ENCODE assay signal across 8 cellular contexts in the genomic region with DNA sequence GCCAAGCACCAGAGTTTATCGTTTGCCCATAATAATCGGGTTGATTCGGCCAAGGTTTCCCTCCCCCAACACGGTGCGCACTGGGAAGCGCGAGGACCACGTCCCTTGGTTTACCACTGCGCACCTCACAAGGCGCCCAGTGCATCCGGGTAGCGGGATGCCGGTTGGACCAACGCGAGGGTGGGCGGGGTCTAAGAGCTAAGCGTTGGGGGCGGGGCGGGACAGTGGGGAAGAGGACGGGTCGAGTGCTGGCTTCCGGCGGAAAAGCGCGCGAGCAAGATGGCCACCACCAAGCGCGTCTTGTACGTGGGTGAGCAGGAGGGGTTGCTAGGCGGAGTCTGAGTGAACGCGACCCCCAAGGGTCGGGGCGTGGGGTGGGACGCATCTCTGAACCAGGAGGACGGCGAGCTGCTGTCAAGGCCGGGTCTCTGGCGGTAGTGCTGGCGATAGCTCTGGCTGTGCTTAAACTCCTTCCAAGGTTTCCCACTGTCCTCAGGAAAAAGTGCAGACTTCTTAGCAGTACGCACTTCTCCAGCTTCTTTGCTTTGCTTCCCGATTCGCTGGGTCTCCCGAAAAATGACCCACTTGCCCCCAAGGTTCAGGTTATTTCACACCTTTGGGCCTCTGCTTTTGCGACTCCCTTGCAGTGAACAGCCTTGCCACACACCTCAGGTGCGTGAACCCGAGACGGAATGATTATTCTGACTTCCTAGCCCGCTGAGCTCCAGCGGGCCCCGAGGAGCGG. TPM values are rescaled to one million over a fixed set of nuclear protein-coding genes. Genes with fewer than 3 reads are reported as not detected.
DNase-seq lines count a peak whose midpoint lies in the region; ATAC-seq and TF ChIP-seq lines count a peak whose summit lies in the region.

Gene PPIE, plus strand, starts transcription at position 261 of the 745 bp plus-strand sequence. Its CDS starts 19 bp downstream, at position 280.

- H3K27me3 ChIP-seq in Panc1 (ENCODE audit: control insufficient read depth, insufficient read depth, low read length) (no peaks in the 10 kb centered on the region), esophagus (ENCODE audit: control insufficient read depth in 1 of 2, insufficient read depth in 2 of 2, low read length in 2 of 2) (no peaks in the 10 kb centered on the region), mucosa of stomach (ENCODE audit: control insufficient read depth, insufficient read depth, low read length) (peaks cover 10% of the 10 kb centered on the region)

- peak within 1 kb of the TSS; percentile 75 for H3K9ac ChIP-seq in mucosa of stomach (ENCODE audit: low read length)

- peaks cover 49% of the 10 kb centered on the region for H3K36me3 Mint-ChIP-seq in activated T-cell treated with anti-CD3 and anti-CD28 coated beads, Interleukin-2, amount 50 U/mL, for 24 hours (ENCODE audit: low read depth)

- intact Hi-C loops in Panc1 (cut with micrococcal nuclease; ENCODE audit: unreplicated experiment): no loop called here

- CTCF ChIA-PET in Panc1 (lab: Charles Lee): interaction anchor here (0.6 to 0.7 kb wide), 6 partner anchors 11 to 1614 kb away, joined by 3 to 6 read pairs (median 4); no protein-coding TSS in a partner anchor

- H3K27ac ChIP-seq in Panc1 (ENCODE audit: low read length) (peak within 1 kb of the TSS; percentile 95), esophagus (ENCODE audit: low read depth in 2 of 2, low read length in 1 of 2) (peak within 1 kb of the TSS; percentile 75 to 91)

- peaks cover 19% of the 10 kb centered on the region for H3K27me3 Mint-ChIP-seq in activated T-cell treated with anti-CD3 and anti-CD28 coated beads, Interleukin-2, amount 50 U/mL, for 24 hours

- peak; percentile 76 for ATAC-seq in GM21526 (IDR thresholded peaks at IDR 0.05; ENCODE audit: low FRiP score, unreplicated experiment)
- ATAC-seq in Panc1: peak; percentile 99

- peaks cover 5% of the 10 kb centered on the region for H3K4me1 ChIP-seq in Panc1 (ENCODE audit: control insufficient read depth, insufficient read depth, low read length)
- H3K4me1 ChIP-seq in esophagus (ENCODE audit: control insufficient read depth in 2 of 2, insufficient read depth in 2 of 2, low read length in 1 of 2): peaks cover 6 to 9% of the 10 kb centered on the region in 2 donors
- H3K4me1 ChIP-seq in mucosa of stomach (ENCODE audit: control insufficient read depth, insufficient read depth, low read length): peaks cover 9% of the 10 kb centered on the region

- BruUV-seq in Panc1 (replicated peaks; lab: Mats Ljungman, UMichigan): no TSS peak

- peak within 1 kb of the TSS; percentile 84 to 93 for H3K4me3 ChIP-seq in Panc1 (ENCODE audit: low read depth in 2 of 2, low read length in 2 of 2)
- H3K4me3 ChIP-seq in esophagus (ENCODE audit: low read depth in 1 of 2, low read length in 2 of 2): peak within 1 kb of the TSS; percentile 85 to 99
- H3K4me3 ChIP-seq in mucosa of stomach (ENCODE audit: low read length): peak within 1 kb of the TSS; percentile 78

- H3K9me3 Mint-ChIP-seq in activated T-cell treated with anti-CD3 and anti-CD28 coated beads, Interleukin-2, amount 50 U/mL, for 24 hours: no peaks in the 10 kb centered on the region

- no peaks in the 10 kb centered on the region for H3K9me3 ChIP-seq in Panc1 (ENCODE audit: control insufficient read depth, insufficient read depth, low read depth, low read length)
- no peaks in the 10 kb centered on the region for H3K9me3 ChIP-seq in esophagus (ENCODE audit: control insufficient read depth in 2 of 2, insufficient read depth in 1 of 2, low read depth in 1 of 2, low read length in 1 of 2)
- no peaks in the 10 kb centered on the region for H3K9me3 ChIP-seq in mucosa of stomach (ENCODE audit: control insufficient read depth, low read length)

- POLR2A ChIA-PET in Panc1 (lab: Charles Lee): interaction anchor here (0.5 to 0.7 kb wide), 10 partner anchors 11 to 301 kb away, joined by 3 to 9 read pairs (median 5); no protein-coding TSS in a partner anchor

- peak; percentile 95 for DNase-seq in CMK (ENCODE audit: low read depth)
- peak; percentile 85 for DNase-seq in KBM-7
- peak; percentile 61 for DNase-seq in Panc1 (ENCODE audit: low read depth, low spot score)
- peak; percentile 97 for DNase-seq in activated T-cell treated with anti-CD3 and anti-CD28 coated beads, Interleukin-2, amount 50 U/mL, for 24 hours
- DNase-seq in stimulated activated CD8-positive, alpha-beta memory T cell treated with anti-CD3 and anti-CD28 coated beads, Interleukin-4, amount 100 ng/mL, for 48 hours: peak; percentile 99

- H3K36me3 ChIP-seq in Panc1 (ENCODE audit: control insufficient read depth, insufficient read depth, low read length): peaks cover 6% of the 10 kb centered on the region
- peaks cover 10 to 15% of the 10 kb centered on the region in 2 donors for H3K36me3 ChIP-seq in esophagus (ENCODE audit: control insufficient read depth in 2 of 2, insufficient read depth in 2 of 2, low read length in 1 of 2)
- no peaks in the 10 kb centered on the region for H3K36me3 ChIP-seq in mucosa of stomach (ENCODE audit: control insufficient read depth, insufficient read depth, low read length)

- 1% methylated on average over 46 to 52 of the region's 52 CpGs for WGBS in esophagus, 2 donors

- peak within 1 kb of the TSS; percentile 97 for H3K4me3 Mint-ChIP-seq in activated T-cell treated with anti-CD3 and anti-CD28 coated beads, Interleukin-2, amount 50 U/mL, for 24 hours

- peaks cover 38% of the 10 kb centered on the region for H3K4me1 Mint-ChIP-seq in activated T-cell treated with anti-CD3 and anti-CD28 coated beads, Interleukin-2, amount 50 U/mL, for 24 hours (ENCODE audit: low read depth)

- H3K27ac Mint-ChIP-seq in activated T-cell treated with anti-CD3 and anti-CD28 coated beads, Interleukin-2, amount 50 U/mL, for 24 hours: peak within 1 kb of the TSS; percentile 95

- no peak for TF ChIP-seq CTCF in Panc1 (IDR thresholded peaks at IDR 0.05)

- in situ Hi-C loops in KBM-7 (cut with MboI; ENCODE audit: low pct_unique_long_range_greater_than_20kb, low sequenced_read_pairs) (no loop called here), Panc1 (cut with HindIII; ENCODE audit: low pct_unique_long_range_greater_than_20kb, low sequenced_read_pairs) (no loop called here)

RNA-seq across cellular contexts. Expression of gene PPIE, which starts in this region (rescaled TPM):
- total RNA-seq in Panc1 (2021; ENCODE audit: unreplicated experiment): 53.0 TPM
- 67.5 TPM for polyA plus RNA-seq in Panc1 (2012; ENCODE audit: insufficient read length)
- 10 to 100 TPM; 24.7 to 41.3 TPM for polyA plus RNA-seq in esophagus

Comparison
In these comparisons a context has a peak if more than half of its experiments do, and no peak if none do; other contexts are left out.
1. Peak in every context shown above with its lines: DNase-seq, ATAC-seq, H3K4me3 ChIP-seq and H3K27ac ChIP-seq.